Comparison of ENCODE assay signal across 1 cellular context in genomic region chr2:174243812-174244211, GRCh38.
TF ChIP-seq lines count a peak whose summit lies in the region.

No MANE protein-coding gene starts in this region.

TF ChIP-seq in GM23338, 12 proteins besides CTCF, POLR2A, EP300 and RAD21:
- TF ChIP-seq ZNF462 (CRISPR knock-in tag; IDR thresholded peaks at IDR 0.05) (no peak), EZH2phosphoT487 (IDR thresholded peaks at IDR 0.05; ENCODE audit: unreplicated experiment) (no peak), ZNF331 (CRISPR knock-in tag; IDR thresholded peaks at IDR 0.05; ENCODE audit: low read depth) (no peak), JUNB (IDR thresholded peaks at IDR 0.05; ENCODE audit: unreplicated experiment) (no peak)
